Comparison of ENCODE assay signal across 1 cellular context in the genomic region with DNA sequence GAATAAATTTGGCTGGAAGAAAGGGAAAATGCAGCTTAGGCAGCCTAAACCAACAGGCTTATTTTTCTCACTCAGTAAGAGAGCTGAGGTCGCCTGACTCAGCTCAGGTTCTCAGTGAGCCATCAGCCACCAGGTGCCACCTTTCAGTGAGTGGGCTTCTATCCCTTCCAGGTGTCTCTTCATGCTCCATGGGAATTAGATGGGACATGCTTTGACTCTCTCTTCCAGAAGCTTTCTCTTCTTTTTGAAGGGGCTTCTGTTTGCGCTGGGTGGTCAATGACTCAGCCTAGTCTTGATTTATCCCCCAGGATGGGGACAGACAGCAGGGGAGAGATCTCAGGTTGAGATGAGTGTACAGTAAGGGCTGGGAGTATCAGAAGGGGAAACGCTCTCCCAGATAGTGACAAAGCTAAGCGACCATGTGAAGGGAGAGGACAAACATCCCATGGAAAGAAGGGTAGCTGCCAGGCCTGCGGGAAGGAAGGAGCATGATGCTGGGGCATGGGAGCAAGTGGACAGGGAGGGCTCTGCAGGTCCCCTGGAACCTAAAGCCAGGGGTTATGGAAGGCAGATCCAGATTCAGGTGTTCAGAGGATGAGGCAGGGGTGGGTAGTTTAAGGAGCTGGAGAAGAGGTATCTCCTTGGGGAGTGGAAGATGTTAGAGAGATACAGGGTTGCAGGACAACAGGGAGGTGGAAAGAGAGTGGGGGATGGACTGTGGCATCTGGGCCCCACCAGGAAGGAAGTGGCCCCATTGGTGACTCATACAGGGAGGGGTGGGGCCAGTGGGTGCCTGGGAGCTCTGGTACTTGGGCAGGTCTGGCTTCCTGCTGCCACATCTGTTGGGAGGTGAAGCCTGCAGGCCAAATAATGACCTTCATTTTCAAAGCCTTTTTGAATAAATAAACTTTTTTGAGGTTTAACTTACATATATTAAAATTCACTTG.
TF ChIP-seq lines count a peak whose summit lies in the region.

No MANE protein-coding gene starts in this region.

TF ChIP-seq in liver, 16 proteins besides CTCF, POLR2A, EP300 and RAD21 (continued from another document):
- TF ChIP-seq, protein P1, sequence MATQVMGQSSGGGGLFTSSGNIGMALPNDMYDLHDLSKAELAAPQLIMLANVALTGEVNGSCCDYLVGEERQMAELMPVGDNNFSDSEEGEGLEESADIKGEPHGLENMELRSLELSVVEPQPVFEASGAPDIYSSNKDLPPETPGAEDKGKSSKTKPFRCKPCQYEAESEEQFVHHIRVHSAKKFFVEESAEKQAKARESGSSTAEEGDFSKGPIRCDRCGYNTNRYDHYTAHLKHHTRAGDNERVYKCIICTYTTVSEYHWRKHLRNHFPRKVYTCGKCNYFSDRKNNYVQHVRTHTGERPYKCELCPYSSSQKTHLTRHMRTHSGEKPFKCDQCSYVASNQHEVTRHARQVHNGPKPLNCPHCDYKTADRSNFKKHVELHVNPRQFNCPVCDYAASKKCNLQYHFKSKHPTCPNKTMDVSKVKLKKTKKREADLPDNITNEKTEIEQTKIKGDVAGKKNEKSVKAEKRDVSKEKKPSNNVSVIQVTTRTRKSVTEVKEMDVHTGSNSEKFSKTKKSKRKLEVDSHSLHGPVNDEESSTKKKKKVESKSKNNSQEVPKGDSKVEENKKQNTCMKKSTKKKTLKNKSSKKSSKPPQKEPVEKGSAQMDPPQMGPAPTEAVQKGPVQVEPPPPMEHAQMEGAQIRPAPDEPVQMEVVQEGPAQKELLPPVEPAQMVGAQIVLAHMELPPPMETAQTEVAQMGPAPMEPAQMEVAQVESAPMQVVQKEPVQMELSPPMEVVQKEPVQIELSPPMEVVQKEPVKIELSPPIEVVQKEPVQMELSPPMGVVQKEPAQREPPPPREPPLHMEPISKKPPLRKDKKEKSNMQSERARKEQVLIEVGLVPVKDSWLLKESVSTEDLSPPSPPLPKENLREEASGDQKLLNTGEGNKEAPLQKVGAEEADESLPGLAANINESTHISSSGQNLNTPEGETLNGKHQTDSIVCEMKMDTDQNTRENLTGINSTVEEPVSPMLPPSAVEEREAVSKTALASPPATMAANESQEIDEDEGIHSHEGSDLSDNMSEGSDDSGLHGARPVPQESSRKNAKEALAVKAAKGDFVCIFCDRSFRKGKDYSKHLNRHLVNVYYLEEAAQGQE (IDR thresholded peaks at IDR 0.05), result no peak
- TF ChIP-seq FOXA2 (IDR thresholded peaks at IDR 0.05), result no peak
- TF ChIP-seq JUND (IDR thresholded peaks at IDR 0.05), result peak; percentile 74 to 92
